Comparison of ENCODE assay signal across 8 cellular contexts in the genomic region with DNA sequence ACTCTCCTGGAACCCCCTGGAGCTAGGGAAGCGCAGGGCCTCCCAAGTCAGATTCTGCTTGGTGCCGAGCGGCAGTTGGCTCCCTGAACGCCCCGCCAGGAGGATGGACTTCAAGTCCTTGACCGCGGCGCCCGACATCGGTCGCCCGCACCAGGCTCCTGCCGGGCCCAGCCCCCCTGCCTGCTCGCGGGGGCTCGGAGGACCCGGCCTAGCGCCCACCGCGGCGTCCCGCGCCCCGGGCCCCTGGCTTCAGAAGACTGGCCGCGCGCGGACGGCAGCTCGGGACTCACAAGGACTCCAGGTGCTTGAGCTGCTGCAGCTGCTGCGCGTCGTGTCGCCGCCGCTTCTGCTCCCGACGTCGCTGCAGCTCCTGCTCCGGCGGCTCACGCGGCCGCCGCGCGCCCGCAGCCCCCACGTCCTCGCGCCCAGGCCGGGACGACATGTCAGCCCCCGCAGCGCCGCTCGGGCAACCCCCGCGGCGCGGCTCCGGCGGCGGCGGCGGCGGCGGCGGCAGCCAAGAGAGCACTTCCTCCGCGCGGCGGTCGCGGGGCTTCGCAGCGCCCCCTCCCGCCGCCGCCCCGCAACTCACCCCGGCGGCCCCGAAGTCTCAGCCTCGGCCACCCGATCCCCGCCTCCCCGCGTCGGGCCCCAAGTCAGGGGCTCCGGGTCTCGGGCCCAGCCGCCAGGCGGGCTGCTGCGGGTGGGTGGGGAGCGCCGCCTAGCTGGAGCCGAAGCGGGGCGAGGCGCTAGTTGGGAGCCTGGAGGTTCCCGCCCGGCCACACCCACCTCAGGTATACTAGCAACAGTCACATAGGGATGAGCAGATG. TPM values are rescaled to one million over a fixed set of nuclear protein-coding genes. Genes with fewer than 3 reads are reported as not detected.
DNase-seq lines count a peak whose midpoint lies in the region; ATAC-seq and TF ChIP-seq lines count a peak whose summit lies in the region.

A gene with protein sequence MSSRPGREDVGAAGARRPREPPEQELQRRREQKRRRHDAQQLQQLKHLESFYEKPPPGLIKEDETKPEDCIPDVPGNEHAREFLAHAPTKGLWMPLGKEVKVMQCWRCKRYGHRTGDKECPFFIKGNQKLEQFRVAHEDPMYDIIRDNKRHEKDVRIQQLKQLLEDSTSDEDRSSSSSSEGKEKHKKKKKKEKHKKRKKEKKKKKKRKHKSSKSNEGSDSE (minus strand): TSS at position 474 of the 827 bp plus-strand sequence. CDS start 32 bp downstream, at position 442.

- ATAC-seq in GM19467 (IDR thresholded peaks at IDR 0.05; ENCODE audit: unreplicated experiment): peak; percentile 91

- peak within 1 kb of the TSS; percentile 94 for H3K9ac ChIP-seq in OCI-LY1 (ENCODE audit: low read length)

- peaks cover 4% of the 10 kb centered on the region; the same call in 1 of the 2 replicates for H3K36me3 ChIP-seq in OCI-LY1 (ENCODE audit: insufficient read depth, low read length)
- H3K36me3 ChIP-seq in muscle layer of duodenum (ENCODE audit: control insufficient read depth in 1 of 2, insufficient read depth in 2 of 2, low read length in 2 of 2): no peaks in the 10 kb centered on the region

- peaks cover 28% of the 10 kb centered on the region for H3K4me1 ChIP-seq in OCI-LY1 (ENCODE audit: insufficient read depth, low read length, severe bottlenecking)
- H3K4me1 ChIP-seq in muscle layer of duodenum (ENCODE audit: control insufficient read depth in 1 of 2, insufficient read depth in 2 of 2, low read length in 2 of 2): peaks cover 12 to 36% of the 10 kb centered on the region in 2 donors

- peak within 1 kb of the TSS; percentile 75 for H3K4me2 ChIP-seq in OCI-LY1 (ENCODE audit: low read length)

- H3K27me3 ChIP-seq in OCI-LY1 (ENCODE audit: insufficient read depth, low read length) (no peaks in the 10 kb centered on the region), muscle layer of duodenum (ENCODE audit: low read depth, low read length) (no peaks in the 10 kb centered on the region)

- no peaks in the 10 kb centered on the region for H3F3A ChIP-seq in OCI-LY1 (ENCODE audit: insufficient read depth, low read length)

- H3K9me3 ChIP-seq in OCI-LY1 (ENCODE audit: low read length) (no peaks in the 10 kb centered on the region), muscle layer of duodenum (ENCODE audit: control insufficient read depth in 1 of 2, low read length in 2 of 2) (no peaks in the 10 kb centered on the region)

- H4K20me1 ChIP-seq in OCI-LY1 (ENCODE audit: insufficient read depth, low read length): peaks cover 4% of the 10 kb centered on the region; the same call in 1 of the 2 replicates

- peak; percentile 73 for DNase-seq in Caki2 (ENCODE audit: low read depth)
- peak; percentile 48 for DNase-seq in HPDE6-E6E7 (ENCODE audit: extremely low spot score)
- peak; percentile 76 for DNase-seq in activated CD8-positive, alpha-beta memory T cell treated with anti-CD3 and anti-CD28 coated beads, Interleukin-2, amount 50 U/mL, for 4 hours
- peak; percentile 81 to 89 for DNase-seq in erythroblast (lab: John Stamatoyannopoulos, UW)
- peak; percentile 52 for DNase-seq in stimulated activated CD8-positive, alpha-beta memory T cell treated with anti-CD3 and anti-CD28 coated beads, Interleukin-7, amount 100 ng/mL, for 24 hours (ENCODE audit: low read depth)

- no peaks in the 10 kb centered on the region for H3K9me2 ChIP-seq in OCI-LY1 (ENCODE audit: low read depth, low read length)

- H3K79me2 ChIP-seq in OCI-LY1 (ENCODE audit: insufficient read depth, low read length): peaks cover 30% of the 10 kb centered on the region

- in situ Hi-C loops in Caki2 (cut with HindIII; ENCODE audit: low pct_unique_long_range_greater_than_20kb, low sequenced_read_pairs): no loop called here

- peak within 1 kb of the TSS; percentile 96 for H3K4me3 ChIP-seq in OCI-LY1 (ENCODE audit: low read depth, low read length, poor library complexity, severe bottlenecking)
- H3K4me3 ChIP-seq in muscle layer of duodenum (ENCODE audit: low read depth in 1 of 2, low read length in 2 of 2): peak within 1 kb of the TSS; percentile 89 to 97

- H2AFZ ChIP-seq in OCI-LY1 (ENCODE audit: low read length): peak within 1 kb of the TSS; percentile 76

- TF ChIP-seq CTCF in OCI-LY1 (IDR thresholded peaks at IDR 0.05; ENCODE audit: low read length): peak; percentile 71

- peak; percentile 52 for TF ChIP-seq POLR2A in erythroblast (IDR thresholded peaks at IDR 0.05; ENCODE audit: low read length)

- H3K27ac ChIP-seq in OCI-LY1 (ENCODE audit: low read depth, low read length, poor library complexity, severe bottlenecking) (peak within 1 kb of the TSS; percentile 28), muscle layer of duodenum (ENCODE audit: low read length) (peak within 1 kb of the TSS; percentile 3)

RNA-seq across cellular contexts. Expression of the gene that starts here (rescaled TPM):
- 11.0 and 39.8 TPM in 2 replicates for total RNA-seq in Caki2 (2014; rRNA removed; shearing (Covaris generic); ENCODE audit: low replicate concordance)

Comparison
In these comparisons a context has a peak if more than half of its experiments do, and no peak if none do; other contexts are left out.
1. Peak in every context shown above with its lines: DNase-seq, ATAC-seq, H3K4me3 ChIP-seq and H3K27ac ChIP-seq.